Comparison of ENCODE assay signal across 8 cellular contexts in the genomic region with DNA sequence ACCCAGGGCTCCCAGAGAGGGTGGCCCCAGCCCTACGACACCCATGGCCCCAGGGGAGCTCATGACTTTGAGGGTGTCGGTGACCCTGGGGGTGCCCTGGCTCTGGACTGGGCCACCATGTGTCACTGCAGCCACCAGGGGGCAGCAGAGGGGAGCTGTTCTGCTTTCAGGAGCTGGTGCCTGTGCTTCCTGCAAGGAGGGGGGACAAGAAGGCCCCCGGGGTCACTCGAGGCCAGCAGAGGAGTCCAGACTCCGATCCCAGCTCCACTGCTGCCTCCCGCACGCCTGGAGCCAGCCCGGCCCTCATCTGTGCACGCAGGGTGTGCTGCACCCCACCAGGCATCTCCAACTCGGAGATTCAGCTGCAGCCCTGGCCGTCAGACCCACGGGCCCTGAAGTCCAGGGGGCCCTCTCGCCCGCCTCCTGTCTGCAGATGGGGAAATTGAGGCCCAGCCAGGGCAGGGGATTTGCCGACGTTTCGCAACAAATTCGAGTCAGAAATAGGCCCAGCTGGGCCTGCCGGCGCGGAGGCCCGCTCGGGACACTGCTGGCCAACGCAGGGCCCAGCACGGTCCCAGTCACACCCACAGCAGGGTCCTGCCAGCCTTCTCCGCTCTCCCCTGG. TPM values are rescaled to one million over a fixed set of nuclear protein-coding genes. Genes with fewer than 3 reads are reported as not detected.
A peak's percentile ranks its signal among the peaks of the same experiment; 100 is the strongest.
DNase-seq lines count a peak whose midpoint lies in the region; ATAC-seq and TF ChIP-seq lines count a peak whose summit lies in the region.

No MANE protein-coding gene starts in this region.

- H3K27ac ChIP-seq in ascending aorta, result peak overlapping the region; percentile 97 to 99
- peak overlapping the region; percentile 89 to 98 for H3K27ac ChIP-seq in right atrium auricular region
- H3K27ac ChIP-seq in rectal smooth muscle tissue (ENCODE audit: low read depth, low read length), result peak overlapping the region; percentile 96

- no peaks in the 10 kb centered on the region for H3K36me3 ChIP-seq in ascending aorta
- H3K36me3 ChIP-seq in right atrium auricular region, result no peaks in the 10 kb centered on the region
- no peaks in the 10 kb centered on the region for H3K36me3 ChIP-seq in rectal smooth muscle tissue (ENCODE audit: control insufficient read depth, insufficient read depth, low read length)

- peaks cover 21 to 28% of the 10 kb centered on the region in 2 donors for H3K4me1 ChIP-seq in ascending aorta
- peaks cover 0 to 54% of the 10 kb centered on the region in 2 donors for H3K4me1 ChIP-seq in right atrium auricular region
- H3K4me1 ChIP-seq in rectal smooth muscle tissue (ENCODE audit: control insufficient read depth, insufficient read depth, low read length), result peaks cover 26% of the 10 kb centered on the region

- DNase-seq in GM04503 (ENCODE audit: low read depth) (peak; percentile 61), NCI-H1105 (lab: John Stamatoyannopoulos, UW) (peak; percentile 74), T1000 (lab: John Stamatoyannopoulos, UW) (peak; percentile 72), ascending aorta (ENCODE audit: low spot score in 2 of 2) (peak; percentile 75 to 95), right atrium auricular region (ENCODE audit: low spot score) (peak; percentile 96), ureter (ENCODE audit: low spot score) (peak; percentile 95)

- TF ChIP-seq CTCF in ascending aorta (IDR thresholded peaks at IDR 0.05) (peak; percentile 90 to 98 (median 95)), right atrium auricular region (IDR thresholded peaks at IDR 0.05) (peak; percentile 94 to 99)

- H3K4me3 ChIP-seq in ascending aorta (peak overlapping the region; percentile 31 to 37), right atrium auricular region (peak overlapping the region in 1 of 2 donors; percentile 17), rectal smooth muscle tissue (ENCODE audit: low read length) (peak overlapping the region; percentile 47)

- no peaks in the 10 kb centered on the region for H3K27me3 ChIP-seq in ascending aorta
- no peaks in the 10 kb centered on the region for H3K27me3 ChIP-seq in right atrium auricular region
- no peaks in the 10 kb centered on the region for H3K27me3 ChIP-seq in rectal smooth muscle tissue (ENCODE audit: control insufficient read depth, insufficient read depth, low read length)

- intact Hi-C loops in ascending aorta (cut with DNase I), result loop anchor here (1.0 to 5.0 kb wide), 4 partner anchors 11 to 261 kb away; partner anchors contain the start of gene TTC38

- no peak overlapping the region for H3K9ac ChIP-seq in rectal smooth muscle tissue (ENCODE audit: low read length)

- no peak for ATAC-seq in HG02588 (IDR thresholded peaks at IDR 0.05; ENCODE audit: unreplicated experiment)

- H3K9me3 ChIP-seq in ascending aorta (no peaks in the 10 kb centered on the region), right atrium auricular region (peaks cover 0 to 7% of the 10 kb centered on the region in 2 donors)

RNA-seq across cellular contexts. Expression of gene WNT7B, which starts 29.5 kb away (rescaled TPM):
- total RNA-seq in ascending aorta, result not detected
- total RNA-seq in right atrium auricular region, result under 1 TPM in 1 of 2 donors, not detected in 1; 0.19 TPM
- total RNA-seq in ureter, result 58.6 TPM

Comparison
In these comparisons a context has a peak if more than half of its experiments do, and no peak if none do; other contexts are left out.
1. RNA of gene WNT7B, which starts 29.5 kb away (total RNA-seq): 58.6 TPM in ureter (single experiment); 0.19 TPM in right atrium auricular region and not detected in ascending aorta (single experiment); every median in the first group is over 10 times any median in the second.
2. Peak in every context shown above with its lines, with median percentiles within 50 percentile points of each other: DNase-seq and H3K27ac ChIP-seq.